In the genomic region with DNA sequence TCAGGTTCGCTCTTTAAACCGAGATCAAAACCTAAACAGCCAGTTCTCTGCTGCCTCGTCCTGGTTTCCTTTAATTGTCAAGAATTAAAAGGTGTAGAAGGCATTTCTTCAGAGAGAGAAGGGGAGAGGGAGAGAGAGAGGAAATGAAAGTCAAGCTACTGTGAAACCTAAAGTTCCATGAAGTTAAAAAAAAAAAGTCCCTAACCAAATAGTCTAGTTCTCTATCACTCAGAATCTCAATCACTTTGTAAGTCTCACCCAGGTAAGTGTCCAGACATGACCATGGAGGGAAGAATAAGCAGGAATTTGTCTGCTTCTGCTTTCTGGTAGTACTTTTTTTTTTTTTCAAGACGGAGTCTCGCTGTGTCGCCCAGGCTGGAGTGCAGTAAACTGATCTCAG, we compare ENCODE assay signal across 14 cellular contexts. TPM values are rescaled to one million over a fixed set of nuclear protein-coding genes. Genes with fewer than 3 reads are reported as not detected.
DNase-seq lines count a peak whose midpoint lies in the region; ATAC-seq and TF ChIP-seq lines count a peak whose summit lies in the region.
"Had no signal": no experiment of that assay in that cellular context is flagged by ENCODE, and none has a peak within 500 bp of the region (broad histone marks: within the 10 kb centered on the region; RNA-seq: fewer than 3 reads in every experiment).

No MANE protein-coding gene starts in this region.

- no peaks in the 10 kb centered on the region for H3K9me3 ChIP-seq in T-helper 17 cell (ENCODE audit: control insufficient read depth, low read length, poor library complexity, severe bottlenecking)
- H3K9me3 ChIP-seq: tibial nerve had no signal

- H3K27ac Mint-ChIP-seq in T-helper 17 cell, result no peak overlapping the region
- H3K27ac Mint-ChIP-seq: CD8-positive, alpha-beta T cell; nephron had no signal

- no peaks in the 10 kb centered on the region for H3K36me3 Mint-ChIP-seq in T-helper 17 cell (ENCODE audit: low read depth)
- H3K36me3 Mint-ChIP-seq: CD8-positive, alpha-beta T cell had no signal

- DNase-seq in GM20000 (ENCODE audit: low spot score) (peak; percentile 55), T-helper 17 cell (no peak), DMS79 (lab: John Stamatoyannopoulos, UW) (no peak), HCEC 1CT (no peak), NCI-H1417 (lab: John Stamatoyannopoulos, UW) (no peak)
- no peak for DNase-seq in activated CD4-positive, alpha-beta T cell treated with anti-CD3 and anti-CD28 coated beads, Interleukin-2, amount 50 U/mL, for 48 hours
- DNase-seq: activated T-cell treated with anti-CD3 and anti-CD28 coated beads, Interleukin-2, amount 50 U/mL, for 4 hours; CD8-positive, alpha-beta T cell; dermis blood vessel endothelial cell; stimulated activated CD4-positive, alpha-beta T cell treated with anti-CD3 and anti-CD28 coated beads, Interleukin-2, amount 100 ng/mL, for 24 hours had no signal

- no peak overlapping the region for H3K4me3 Mint-ChIP-seq in T-helper 17 cell
- H3K4me3 Mint-ChIP-seq: activated T-cell treated with anti-CD3 and anti-CD28 coated beads, Interleukin-2, amount 50 U/mL, for 4 hours; CD8-positive, alpha-beta T cell; nephron had no signal

- no peak for TF ChIP-seq CTCF in GM20000 (IDR thresholded peaks at IDR 0.05; ENCODE audit: extremely low read depth, missing control alignments)

- H3K27me3 Mint-ChIP-seq in T-helper 17 cell, result no peaks in the 10 kb centered on the region

- H3K4me1 Mint-ChIP-seq in T-helper 17 cell, result peaks cover 3% of the 10 kb centered on the region
- H3K4me1 Mint-ChIP-seq: nephron had no signal

- peak; percentile 76 for ATAC-seq in GM18502 (IDR thresholded peaks at IDR 0.05; ENCODE audit: poor library complexity, unreplicated experiment)
- peak; percentile 78 for ATAC-seq in HG03095 (IDR thresholded peaks at IDR 0.05; ENCODE audit: unreplicated experiment)
- ATAC-seq in T-helper 17 cell, result peak; percentile 28
- ATAC-seq: activated T-cell treated with anti-CD3 and anti-CD28 coated beads, Interleukin-2, amount 50 U/mL, for 4 hours; CD8-positive, alpha-beta T cell had no signal

RNA-seq across cellular contexts. Expression of gene SMIM14, which starts 18.8 kb away (rescaled TPM):
- total RNA-seq in T-helper 17 cell, result 1 to 10 TPM; 8.3 to 9.3 TPM

RNA-seq across cellular contexts. Expression of gene UBE2K, which starts 40.5 kb away (rescaled TPM):
- total RNA-seq in T-helper 17 cell, result 10 to 100 TPM; 43.4 to 49.8 TPM

Comparison
In these comparisons a context has a peak if more than half of its experiments do, and no peak if none do; other contexts are left out.
1. ATAC-seq: peak in every context shown above with its lines; median percentile 78 in HG03095; 76 in GM18502; 28 in T-helper 17 cell.